10 cellular contexts compared by ENCODE assay signal in genomic region chr6:6057442-6058053, GRCh38. TPM values are rescaled to one million over a fixed set of nuclear protein-coding genes. Genes with fewer than 3 reads are reported as not detected.
DNase-seq lines count a peak whose midpoint lies in the region; ATAC-seq and TF ChIP-seq lines count a peak whose summit lies in the region.
"Had no signal": no experiment of that assay in that cellular context is flagged by ENCODE, and none has a peak within 500 bp of the region (broad histone marks: within the 10 kb centered on the region; RNA-seq: fewer than 3 reads in every experiment).

No MANE protein-coding gene starts in this region.

- H2AFZ ChIP-seq in GM23248: no peak overlapping the region

- H3K4me3 Mint-ChIP-seq in CD4-positive, alpha-beta memory T cell: no peak overlapping the region
- no peak overlapping the region for H3K4me3 Mint-ChIP-seq in activated CD8-positive, alpha-beta T cell treated with anti-CD3 and anti-CD28 coated beads for 36 hours
- H3K4me3 Mint-ChIP-seq: immature natural killer cell had no signal

- peaks cover 20 to 33% of the 10 kb centered on the region in 2 donors for H3K27me3 Mint-ChIP-seq in CD4-positive, alpha-beta memory T cell
- peaks cover 27% of the 10 kb centered on the region for H3K27me3 Mint-ChIP-seq in activated CD8-positive, alpha-beta T cell treated with anti-CD3 and anti-CD28 coated beads for 36 hours

- CTCF ChIA-PET in CD4-positive, alpha-beta memory T cell (lab: Charles Lee; ENCODE audit: partially characterized antibody): interaction anchor here (1.0 to 3.0 kb wide), 6 partner anchors 10 to 913 kb away, joined by 3 to 8 read pairs (median 4); no protein-coding TSS in a partner anchor
- CTCF ChIA-PET in activated CD8-positive, alpha-beta T cell treated with anti-CD3 and anti-CD28 coated beads for 36 hours (lab: Charles Lee): interaction anchor here (0.6 to 4.0 kb wide), 17 partner anchors 8 to 555 kb away, joined by 3 to 41 read pairs (median 3); no protein-coding TSS in a partner anchor

- in situ Hi-C loops in GM23248 (cut with MboI): loop anchor here (25.0 kb wide), 1 partner anchor 480 kb away; no protein-coding TSS in a partner anchor

- no peaks in the 10 kb centered on the region for H3K36me3 ChIP-seq in CD4-positive, alpha-beta memory T cell (ENCODE audit: insufficient read depth, low read length)
- H3K36me3 ChIP-seq in GM23248 (ENCODE audit: low read depth) (no peaks in the 10 kb centered on the region), thyroid gland (no peaks in the 10 kb centered on the region)

- H3K9me3 Mint-ChIP-seq in CD4-positive, alpha-beta memory T cell: peaks cover 0 to 3% (median 0%) of the 10 kb centered on the region in 8 donors
- no peaks in the 10 kb centered on the region for H3K9me3 Mint-ChIP-seq in activated CD8-positive, alpha-beta T cell treated with anti-CD3 and anti-CD28 coated beads for 36 hours
- H3K9me3 Mint-ChIP-seq: immature natural killer cell had no signal

- no peaks in the 10 kb centered on the region for H3K27me3 ChIP-seq in CD4-positive, alpha-beta memory T cell (ENCODE audit: insufficient read depth, low read length)
- H3K27me3 ChIP-seq in GM23248 (replicated peaks; ENCODE audit: insufficient read depth): peaks cover 10% of the 10 kb centered on the region
- H3K27me3 ChIP-seq in thyroid gland: no peaks in the 10 kb centered on the region

- H3K4me1 Mint-ChIP-seq in CD4-positive, alpha-beta memory T cell: no peaks in the 10 kb centered on the region
- H3K4me1 Mint-ChIP-seq in activated CD8-positive, alpha-beta T cell treated with anti-CD3 and anti-CD28 coated beads for 36 hours (ENCODE audit: low read depth): no peaks in the 10 kb centered on the region
- H3K4me1 Mint-ChIP-seq: immature natural killer cell had no signal

- H3F3A ChIP-seq in GM23248 (ENCODE audit: insufficient read depth): no peaks in the 10 kb centered on the region

- no peak for TF ChIP-seq POLR2A in thyroid gland (IDR thresholded peaks at IDR 0.05)

- H3K4me1 ChIP-seq in CD4-positive, alpha-beta memory T cell (ENCODE audit: insufficient read depth, low read length): no peaks in the 10 kb centered on the region
- H3K4me1 ChIP-seq in GM23248 (ENCODE audit: insufficient read depth) (no peaks in the 10 kb centered on the region), thyroid gland (no peaks in the 10 kb centered on the region)

- H3K4me3 ChIP-seq in CD4-positive, alpha-beta memory T cell (ENCODE audit: low read length in 2 of 2): no peak overlapping the region
- no peak overlapping the region for H3K4me3 ChIP-seq in GM23248
- H3K4me3 ChIP-seq in thyroid gland (replicated peaks in 1 of 3): no peak overlapping the region

- H3K27ac ChIP-seq in CD4-positive, alpha-beta memory T cell (ENCODE audit: low read depth, low read length): no peak overlapping the region
- H3K27ac ChIP-seq in GM23248 (no peak overlapping the region), thyroid gland (no peak overlapping the region)

- no peak overlapping the region for H3K9ac ChIP-seq in GM23248

- 40 to 47% methylated on average over 9 of the region's 9 CpGs for WGBS in GM23248 (ENCODE audit: low coverage in 1 of 2, low lambda C conversion rate in 2 of 2, missing lambda C conversion rate in 2 of 2), 2 experiments
- 51 to 58% methylated on average over 9 of the region's 9 CpGs for WGBS in thyroid gland, 2 donors

- H3K9me3 ChIP-seq in CD4-positive, alpha-beta memory T cell (ENCODE audit: control insufficient read depth in 1 of 2, low read length in 2 of 2): no peaks in the 10 kb centered on the region
- H3K9me3 ChIP-seq in GM23248 (ENCODE audit: low read depth) (no peaks in the 10 kb centered on the region), thyroid gland (no peaks in the 10 kb centered on the region)

- no peak overlapping the region for H3K4me2 ChIP-seq in GM23248 (ENCODE audit: unreplicated experiment)

- intact Hi-C loops in CD4-positive, alpha-beta memory T cell (cut with micrococcal nuclease): no loop called here
- intact Hi-C loops in activated CD8-positive, alpha-beta T cell treated with anti-CD3 and anti-CD28 coated beads for 36 hours (cut with micrococcal nuclease): loop anchor here (2.0 kb wide), 1 partner anchor 489 kb away; no protein-coding TSS in a partner anchor
- intact Hi-C loops in thyroid gland (cut with DNase I): loop anchor here (5.0 kb wide), 1 partner anchor 490 kb away; no protein-coding TSS in a partner anchor

- H3K36me3 Mint-ChIP-seq in CD4-positive, alpha-beta memory T cell: no peaks in the 10 kb centered on the region
- no peaks in the 10 kb centered on the region for H3K36me3 Mint-ChIP-seq in activated CD8-positive, alpha-beta T cell treated with anti-CD3 and anti-CD28 coated beads for 36 hours (ENCODE audit: low read depth)
- H3K36me3 Mint-ChIP-seq: immature natural killer cell had no signal

- H3K27ac Mint-ChIP-seq in CD4-positive, alpha-beta memory T cell: no peak overlapping the region
- no peak overlapping the region for H3K27ac Mint-ChIP-seq in activated CD8-positive, alpha-beta T cell treated with anti-CD3 and anti-CD28 coated beads for 36 hours
- H3K27ac Mint-ChIP-seq: immature natural killer cell had no signal

- H3K79me2 ChIP-seq in GM23248 (ENCODE audit: insufficient read depth): no peaks in the 10 kb centered on the region

- no peaks in the 10 kb centered on the region for H3K9me2 ChIP-seq in GM23248 (ENCODE audit: insufficient read depth)

- no peak for ATAC-seq in activated CD8-positive, alpha-beta T cell treated with anti-CD3 and anti-CD28 coated beads for 36 hours
- ATAC-seq in HG02763 (IDR thresholded peaks at IDR 0.05; ENCODE audit: unreplicated experiment): no peak

- peak in 4 of 5 donors; percentile 4 to 30 (median 14) for DNase-seq in CD4-positive, alpha-beta memory T cell
- DNase-seq in GM23248 (peak; percentile 57), NCI-H2227 (lab: John Stamatoyannopoulos, UW; ENCODE audit: unreplicated experiment) (peak; percentile 73), inferior parietal cortex (ENCODE audit: extremely low spot score) (peak; percentile 81), thyroid gland (no peak)
- no peak for DNase-seq in activated CD8-positive, alpha-beta T cell treated with anti-CD3 and anti-CD28 coated beads for 36 hours
- DNase-seq in stimulated activated CD4-positive, alpha-beta T cell treated with anti-CD3 and anti-CD28 coated beads, Interleukin-4, amount 100 ng/mL, for 1 hour: no peak
- DNase-seq: IMR-90 had no signal

- POLR2A ChIA-PET in CD4-positive, alpha-beta memory T cell (lab: Charles Lee; ENCODE audit: partially characterized antibody): no interaction called here
- POLR2A ChIA-PET in activated CD8-positive, alpha-beta T cell treated with anti-CD3 and anti-CD28 coated beads for 36 hours (lab: Charles Lee): no interaction called here

- TF ChIP-seq CTCF in activated CD8-positive, alpha-beta T cell treated with anti-CD3 and anti-CD28 coated beads for 36 hours (IDR thresholded peaks at IDR 0.05): peak; percentile 58
- peak in 5 of 6 experiments; percentile 23 to 72 (median 68) for TF ChIP-seq CTCF in thyroid gland (IDR thresholded peaks at IDR 0.05)

- H4K20me1 ChIP-seq in GM23248 (ENCODE audit: insufficient read depth): no peaks in the 10 kb centered on the region

RNA-seq across cellular contexts. Expression of gene NRN1, which starts 50.8 kb away (rescaled TPM):
- total RNA-seq in CD4-positive, alpha-beta memory T cell: under 1 TPM in 1 of 2 experiments, not detected in 1; 0.49 TPM
- not detected for polyA plus RNA-seq in CD4-positive, alpha-beta memory T cell
- total RNA-seq in GM23248 (2014; rRNA removed; shearing (Covaris generic)): 78.5 and 94.6 TPM in 2 replicates
- polyA plus RNA-seq in GM23248 (2016; fragmentation: Nextera tagmentation; extraction: Ambion mirVana): 50.5 and 51.8 TPM in 2 replicates
- total RNA-seq in activated CD8-positive, alpha-beta T cell treated with anti-CD3 and anti-CD28 coated beads for 36 hours: 1 to 10 TPM; 5.9 to 7.1 TPM
- 10 to 100 TPM in 1 of 4 donors, 1 to 10 TPM in 3; 1.1 to 10.3 (median 6.2) TPM for total RNA-seq in thyroid gland
- total RNA-seq: IMR-90 had no signal
- polyA plus RNA-seq: immature natural killer cell, IMR-90 had no signal

Comparison
In these comparisons a context has a peak if more than half of its experiments do, and no peak if none do; other contexts are left out.
1. DNase-seq: peak in CD4-positive, alpha-beta memory T cell (4 of 5), GM23248 (single experiment), NCI-H2227 (single experiment) and inferior parietal cortex (single experiment); none in activated CD8-positive, alpha-beta T cell treated with anti-CD3 and anti-CD28 coated beads for 36 hours (single experiment), thyroid gland (0 of 2) and stimulated activated CD4-positive, alpha-beta T cell treated with anti-CD3 and anti-CD28 coated beads, Interleukin-4, amount 100 ng/mL, for 1 hour (single experiment).